8 cellular contexts compared by ENCODE assay signal in genomic region chr4:143358923-143359694, GRCh38. TPM values are rescaled to one million over a fixed set of nuclear protein-coding genes. Genes with fewer than 3 reads are reported as not detected.
DNase-seq lines count a peak whose midpoint lies in the region; ATAC-seq and TF ChIP-seq lines count a peak whose summit lies in the region.

No MANE protein-coding gene starts in this region.

- H3K27me3 ChIP-seq in body of pancreas (no peaks in the 10 kb centered on the region), lower lobe of right lung (ENCODE audit: low read depth) (no peaks in the 10 kb centered on the region)

- no peak for TF ChIP-seq CTCF in body of pancreas (IDR thresholded peaks at IDR 0.05)
- no peak for TF ChIP-seq CTCF in lower lobe of right lung (IDR thresholded peaks at IDR 0.05)

- H3K9me3 ChIP-seq in body of pancreas = no peaks in the 10 kb centered on the region
- no peaks in the 10 kb centered on the region for H3K9me3 ChIP-seq in lower lobe of right lung

- peaks cover 47% of the 10 kb centered on the region for H3K4me1 ChIP-seq in body of pancreas
- H3K4me1 ChIP-seq in lower lobe of right lung = peaks cover 85% of the 10 kb centered on the region

- H3K27ac ChIP-seq in body of pancreas = peak overlapping the region; percentile 60 to 85 (median 81)
- peak overlapping the region; percentile 68 for H3K27ac ChIP-seq in lower lobe of right lung

- H3K4me3 ChIP-seq in body of pancreas (no peak overlapping the region), lower lobe of right lung (peak overlapping the region; percentile 4)

- WGBS in body of pancreas, 2 donors = 1 to 3% methylated on average over 6 of the region's 6 CpGs

- H3K36me3 ChIP-seq in body of pancreas (replicated peaks in 1 of 2; ENCODE audit: insufficient read depth in 1 of 2, low read depth in 2 of 2) (no peaks in the 10 kb centered on the region), lower lobe of right lung (no peaks in the 10 kb centered on the region)

- DNase-seq in Right ventricle myocardium superior (no peak), cardiac septum (ENCODE audit: low spot score) (no peak), NCI-H69 (lab: John Stamatoyannopoulos, UW) (peak; percentile 64), body of pancreas (peak; percentile 59 to 87 (median 76)), lower lobe of right lung (peak; percentile 70), dedifferentiated amniotic fluid mesenchymal stem cell (ENCODE audit: extremely low spot score) (no peak), GM03348 (ENCODE audit: low spot score) (no peak)

- intact Hi-C loops in Right ventricle myocardium superior (cut with DNase I) = no loop called here
- intact Hi-C loops in cardiac septum (cut with DNase I) = no loop called here
- intact Hi-C loops in body of pancreas (cut with DNase I) = no loop called here
- intact Hi-C loops in lower lobe of right lung (cut with DNase I) = no loop called here

- peak in 2 of 3 donors; percentile 23 to 29 for TF ChIP-seq POLR2A in body of pancreas (IDR thresholded peaks at IDR 0.05)

- peak; percentile 28 for ATAC-seq in Right ventricle myocardium superior (ENCODE audit: poor library complexity)
- ATAC-seq in HG02763 (IDR thresholded peaks at IDR 0.05; ENCODE audit: unreplicated experiment) = peak; percentile 80
- ATAC-seq in body of pancreas = peak; percentile 95
- ATAC-seq in lower lobe of right lung = peak; percentile 94 to 95

RNA-seq across cellular contexts. Expression of gene GAB1, which starts 22.4 kb away (rescaled TPM):
- 72.5 TPM for total RNA-seq in Right ventricle myocardium superior
- 90.8 TPM for total RNA-seq in cardiac septum
- total RNA-seq in body of pancreas = 10 to 100 TPM; 13.0 to 26.0 TPM
- total RNA-seq in lower lobe of right lung = 63.3 TPM

Comparison
In these comparisons a context has a peak if more than half of its experiments do, and no peak if none do; other contexts are left out.
1. ATAC-seq: peak in every context shown above with its lines; median percentile 95 in body of pancreas; 94 in lower lobe of right lung; 80 in HG02763; 28 in Right ventricle myocardium superior.
2. DNase-seq: peak in NCI-H69 (single experiment), body of pancreas (4 of 4) and lower lobe of right lung (single experiment); none in Right ventricle myocardium superior (single experiment), cardiac septum (single experiment), dedifferentiated amniotic fluid mesenchymal stem cell (single experiment) and GM03348 (single experiment).